Comparison of ENCODE assay signal across 8 cellular contexts in genomic region chr15:94576889-94577533, GRCh38.
DNase-seq lines count a peak whose midpoint lies in the region; TF ChIP-seq lines count a peak whose summit lies in the region.

No MANE protein-coding gene starts in this region.

- TF ChIP-seq CTCF in GM20000 (IDR thresholded peaks at IDR 0.05; ENCODE audit: extremely low read depth, missing control alignments) (peak; percentile 62), fibroblast of mammary gland (conservative IDR thresholded peaks at IDR 0.05; ENCODE audit: control insufficient read depth, insufficient read depth, low read depth, low read length) (peak; percentile 29)

- H3K4me3 ChIP-seq in fibroblast of mammary gland (ENCODE audit: control insufficient read depth, low read depth, low read length) = no peak overlapping the region

- peak; percentile 34 to 48 for DNase-seq in NCI-H2081 (lab: John Stamatoyannopoulos, UW)
- DNase-seq in NCI-H2081 treated with DMSO at 0.1 percent for 48 hours (lab: John Stamatoyannopoulos, UW) = no peak
- peak; percentile 42 for DNase-seq in GM20000 (ENCODE audit: low spot score)
- peak; percentile 7 for DNase-seq in HK-2 (ENCODE audit: unreplicated experiment)
- peak; percentile 35 for DNase-seq in UCSD-AML1 (lab: John Stamatoyannopoulos, UW; ENCODE audit: unreplicated experiment)
- DNase-seq in fibroblast of mammary gland (ENCODE audit: low read depth) = peak; percentile 1
- peak; percentile 10 to 43 (median 24) for DNase-seq in stimulated activated CD4-positive, alpha-beta T cell treated with anti-CD3 and anti-CD28 coated beads, Interleukin-12 subunit alpha, Interleukin-12 subunit beta, amount 100 ng/mL, for 48 hours (ENCODE audit: low read depth in 2 of 3, low spot score in 1 of 3)
- DNase-seq in NCI-H187 (lab: John Stamatoyannopoulos, UW) = no peak

Comparison
In these comparisons a context has a peak if more than half of its experiments do, and no peak if none do; other contexts are left out.
1. DNase-seq: peak in NCI-H2081 (2 of 2), GM20000 (single experiment), HK-2 (single experiment), UCSD-AML1 (single experiment), fibroblast of mammary gland (single experiment) and stimulated activated CD4-positive, alpha-beta T cell treated with anti-CD3 and anti-CD28 coated beads, Interleukin-12 subunit alpha, Interleukin-12 subunit beta, amount 100 ng/mL, for 48 hours (3 of 3); none in NCI-H2081 treated with DMSO at 0.1 percent for 48 hours (single experiment) and NCI-H187 (0 of 2).